ENCODE assay signal across 25 cellular contexts in the genomic region with DNA sequence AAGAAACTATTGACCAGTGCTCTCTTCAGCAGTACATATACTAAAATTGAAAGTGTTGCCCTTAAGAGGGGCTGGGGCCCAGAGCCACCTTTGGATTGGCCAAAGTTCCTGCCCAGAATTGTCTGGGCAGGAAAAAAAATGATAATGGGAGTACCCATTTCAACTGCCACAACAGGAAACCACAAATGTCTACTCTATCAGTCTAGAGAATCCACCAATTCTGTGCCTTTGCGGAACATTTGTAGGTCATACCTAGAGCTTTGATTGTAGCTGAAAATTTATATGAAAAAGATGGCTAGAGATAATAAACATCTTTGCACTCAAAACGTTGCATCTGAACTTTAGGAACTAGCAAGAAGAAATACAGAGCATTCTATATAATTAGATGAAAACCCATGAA.
"Had no signal": no experiment of that assay in that cellular context is flagged by ENCODE, and none has a peak within 500 bp of the region (broad histone marks: within the 10 kb centered on the region; RNA-seq: fewer than 3 reads in every experiment).

No MANE protein-coding gene starts in this region.

- H3K27ac Mint-ChIP-seq: activated CD4-positive, alpha-beta T cell treated with anti-CD3 and anti-CD28 coated beads, Interleukin-2, amount 10 ng/mL, durations not matched to agents 24 days and 14 days; activated CD8-positive, alpha-beta T cell treated with anti-CD3 and anti-CD28 coated beads, Interleukin-2, amount 10 ng/mL, durations not matched to agents 7 days and 5 days; activated naive CD8-positive, alpha-beta T cell; activated T-cell treated with anti-CD3 and anti-CD28 coated beads, Interleukin-2, amount 50 U/mL, for 72 hours; stimulated activated effector memory CD8-positive, alpha-beta T cell treated with anti-CD3 and anti-CD28 coated beads, Interleukin-12 subunit alpha, Interleukin-12 subunit beta, amount 100 ng/mL, for 72 hours; WTC11 had no signal

- H3K36me3 ChIP-seq: colonic mucosa, tibial artery, uterus had no signal

- DNase-seq: activated CD4-positive, alpha-beta T cell treated with anti-CD3 and anti-CD28 coated beads, Interleukin-2, amount 10 ng/mL, durations not matched to agents 24 days and 14 days; activated CD8-positive, alpha-beta memory T cell treated with anti-CD3 and anti-CD28 coated beads, Interleukin-2, amount 50 U/mL, for 4 hours; activated CD8-positive, alpha-beta T cell treated with anti-CD3 and anti-CD28 coated beads, Interleukin-2, amount 10 ng/mL, durations not matched to agents 7 days and 5 days; activated gamma-delta T cell treated with Interleukin-2 at 50 U/mL for 16 hours; activated T-cell treated with anti-CD3 and anti-CD28 coated beads, Interleukin-2, amount 50 U/mL, for 72 hours; amniotic stem cell; body of pancreas; caudate nucleus; colonic mucosa; effector CD4-positive, alpha-beta T cell; foreskin fibroblast; glutamatergic neuron; hypothalamus; left ventricle myocardium superior; mesendoderm; nucleus accumbens; posterior cingulate gyrus; retina; stimulated activated CD4-positive, alpha-beta T cell treated with anti-CD3 and anti-CD28 coated beads, Interleukin-12 subunit alpha, Interleukin-12 subunit beta, amount 100 ng/mL, for 4 hours; tibial artery; uterus had no signal

- H3K9me3 Mint-ChIP-seq: activated CD4-positive, alpha-beta T cell treated with anti-CD3 and anti-CD28 coated beads, Interleukin-2, amount 10 ng/mL, durations not matched to agents 24 days and 14 days; activated T-cell treated with anti-CD3 and anti-CD28 coated beads, Interleukin-2, amount 50 U/mL, for 72 hours; nephron; stimulated activated effector memory CD8-positive, alpha-beta T cell treated with anti-CD3 and anti-CD28 coated beads, Interleukin-12 subunit alpha, Interleukin-12 subunit beta, amount 100 ng/mL, for 72 hours had no signal

- H3K36me3 Mint-ChIP-seq: activated naive CD8-positive, alpha-beta T cell; stimulated activated effector memory CD8-positive, alpha-beta T cell treated with anti-CD3 and anti-CD28 coated beads, Interleukin-12 subunit alpha, Interleukin-12 subunit beta, amount 100 ng/mL, for 72 hours; WTC11 had no signal

- H3K4me3 ChIP-seq: body of pancreas, colonic mucosa, tibial artery, uterus had no signal

- H3K4me1 ChIP-seq: body of pancreas, colonic mucosa, tibial artery, uterus had no signal

- H3K27me3 ChIP-seq: body of pancreas, colonic mucosa, tibial artery, uterus had no signal

- H3K27me3 Mint-ChIP-seq: activated naive CD8-positive, alpha-beta T cell had no signal

- H3K4me3 Mint-ChIP-seq: activated CD4-positive, alpha-beta T cell treated with anti-CD3 and anti-CD28 coated beads, Interleukin-2, amount 10 ng/mL, durations not matched to agents 24 days and 14 days; activated CD8-positive, alpha-beta T cell treated with anti-CD3 and anti-CD28 coated beads, Interleukin-2, amount 10 ng/mL, durations not matched to agents 7 days and 5 days; activated naive CD8-positive, alpha-beta T cell; activated T-cell treated with anti-CD3 and anti-CD28 coated beads, Interleukin-2, amount 50 U/mL, for 72 hours; nephron; stimulated activated effector memory CD8-positive, alpha-beta T cell treated with anti-CD3 and anti-CD28 coated beads, Interleukin-12 subunit alpha, Interleukin-12 subunit beta, amount 100 ng/mL, for 72 hours; WTC11 had no signal

- H3K9me3 ChIP-seq: body of pancreas, colonic mucosa, tibial artery, uterus had no signal

- H3K27ac ChIP-seq: body of pancreas, colonic mucosa, tibial artery, uterus had no signal

- ATAC-seq: activated CD8-positive, alpha-beta T cell treated with anti-CD3 and anti-CD28 coated beads, Interleukin-2, amount 10 ng/mL, durations not matched to agents 7 days and 5 days; activated T-cell treated with anti-CD3 and anti-CD28 coated beads, Interleukin-2, amount 50 U/mL, for 72 hours; body of pancreas; left ventricle myocardium superior; stimulated activated effector memory CD8-positive, alpha-beta T cell treated with anti-CD3 and anti-CD28 coated beads, Interleukin-12 subunit alpha, Interleukin-12 subunit beta, amount 100 ng/mL, for 72 hours; WTC11 had no signal
